In the genomic region with DNA sequence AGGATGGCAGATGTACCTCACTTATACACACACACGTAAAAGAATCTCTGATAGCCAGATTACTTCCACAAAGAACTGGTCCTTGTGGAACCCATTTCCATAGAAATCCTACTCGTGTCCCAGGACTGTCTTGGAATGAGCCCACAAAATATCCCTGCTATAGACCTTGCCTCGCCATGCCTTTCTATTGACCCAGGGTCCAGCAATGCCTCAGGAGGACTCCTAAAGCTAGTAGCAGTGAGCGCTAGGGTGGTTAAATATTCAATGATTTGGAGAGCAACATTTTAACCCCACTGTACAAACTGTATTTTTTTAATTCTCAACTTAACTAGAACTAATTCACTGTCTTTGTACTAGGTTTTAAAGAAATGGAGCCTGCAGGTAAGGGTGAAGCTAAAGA, we compare ENCODE assay signal across 37 cellular contexts. TPM values are rescaled to one million over a fixed set of nuclear protein-coding genes. Genes with fewer than 3 reads are reported as not detected.
"Had no signal": no experiment of that assay in that cellular context is flagged by ENCODE, and none has a peak within 500 bp of the region (broad histone marks: within the 10 kb centered on the region; RNA-seq: fewer than 3 reads in every experiment).

No MANE protein-coding gene starts in this region.

- H3K36me3 ChIP-seq: neutrophil, pancreas, prostate gland, right atrium auricular region, spleen, suprapubic skin, tibial artery, transverse colon, upper lobe of right lung, uterus had no signal

- H3K9me3 ChIP-seq: neutrophil, pancreas, prostate gland, testis, uterus had no signal

- DNase-seq: naive thymus-derived CD4-positive, alpha-beta T cell; natural killer cell; nephron progenitor cell; nucleus accumbens; pancreas; retina; spleen; stimulated activated CD4-positive, alpha-beta T cell treated with anti-CD3 and anti-CD28 coated beads, Interleukin-12 subunit alpha, Interleukin-12 subunit beta, amount 100 ng/mL, for 4 hours; stimulated activated CD4-positive, alpha-beta T cell treated with anti-CD3 and anti-CD28 coated beads, Interleukin-1b, Interleukin-23, amount 100 ng/mL, for 48 hours; stimulated activated CD4-positive, alpha-beta T cell treated with anti-CD3 and anti-CD28 coated beads, Interleukin-4, amount 100 ng/mL, for 1 hour; stimulated activated CD4-positive, alpha-beta T cell treated with anti-CD3 and anti-CD28 coated beads, Interleukin-4, amount 100 ng/mL, for 4 hours; stimulated activated CD8-positive, alpha-beta memory T cell treated with anti-CD3 and anti-CD28 coated beads, Interleukin-4, amount 100 ng/mL, for 48 hours; stimulated activated naive CD4-positive, alpha-beta T cell; stimulated activated naive CD8-positive, alpha-beta T cell treated with anti-CD3 and anti-CD28 coated beads, Interleukin-15, amount 100 ng/mL, for 72 hours; stimulated activated naive CD8-positive, alpha-beta T cell treated with anti-CD3 and anti-CD28 coated beads, Interleukin-15, Interleukin-2, amounts not matched to agents 100 U/mL and 50 U/mL, for 24 hours; substantia nigra; testis; tibial artery; transverse colon; upper lobe of right lung; uterus had no signal

- H3K4me1 Mint-ChIP-seq: natural killer cell; nephron progenitor cell; neural crest cell; stimulated activated memory B cell treated with anti-CD40 and anti-IgM and Interleukin-4, amounts not matched to agents 10 μg/mL and 1 μg/mL and 100 μg/mL, for 72 hours; stimulated activated naive CD8-positive, alpha-beta T cell treated with anti-CD3 and anti-CD28 coated beads, Interleukin-15, amount 100 ng/mL, for 72 hours had no signal

- FAIRE-seq: pancreas had no signal

- H3K4me1 ChIP-seq: prostate gland, right atrium auricular region, spleen, suprapubic skin, testis, tibial artery, transverse colon, upper lobe of right lung, uterus had no signal

- H3K36me3 Mint-ChIP-seq: type B pancreatic cell had no signal

- H3K27ac Mint-ChIP-seq: naive thymus-derived CD4-positive, alpha-beta T cell; natural killer cell; nephron progenitor cell; stimulated activated memory B cell treated with anti-CD40 and anti-IgM and Interleukin-4, amounts not matched to agents 10 μg/mL and 1 μg/mL and 100 μg/mL, for 72 hours; type B pancreatic cell had no signal

- ATAC-seq: naive thymus-derived CD4-positive, alpha-beta T cell; natural killer cell; sciatic nerve; stimulated activated naive CD8-positive, alpha-beta T cell treated with anti-CD3 and anti-CD28 coated beads, Interleukin-15, amount 100 ng/mL, for 72 hours; stimulated activated naive CD8-positive, alpha-beta T cell treated with anti-CD3 and anti-CD28 coated beads, Interleukin-15, Interleukin-2, amounts not matched to agents 100 U/mL and 50 U/mL, for 24 hours; upper lobe of right lung had no signal

- H3K4me3 ChIP-seq: pancreas, prostate gland, right atrium auricular region, skin epidermis, smooth muscle cell, spleen, suprapubic skin, testis, tibial artery, transverse colon, upper lobe of right lung, uterus had no signal

- H3K27me3 Mint-ChIP-seq: type B pancreatic cell had no signal

- H3K9me3 Mint-ChIP-seq: type B pancreatic cell had no signal

- H3K27ac ChIP-seq: neutrophil, pancreas, prostate gland, right atrium auricular region, skin epidermis, spleen, suprapubic skin, testis, tibial artery, transverse colon, upper lobe of right lung, uterus had no signal

- H3K4me3 Mint-ChIP-seq: naive thymus-derived CD4-positive, alpha-beta T cell; natural killer cell; nephron progenitor cell; neural crest cell; stimulated activated memory B cell treated with anti-CD40 and anti-IgM and Interleukin-4, amounts not matched to agents 10 μg/mL and 1 μg/mL and 100 μg/mL, for 72 hours; stimulated activated naive CD8-positive, alpha-beta T cell treated with anti-CD3 and anti-CD28 coated beads, Interleukin-15, amount 100 ng/mL, for 72 hours; type B pancreatic cell had no signal

RNA-seq across cellular contexts. Expression of gene OR10J5, which starts 26.9 kb away (rescaled TPM):
- total RNA-seq: naive thymus-derived CD4-positive, alpha-beta T cell; natural killer cell; neural crest cell; omental fat pad; osteocyte; pancreas; posterior vena cava; prostate gland; pulmonary artery endothelial cell; right atrium auricular region; sciatic nerve; smooth muscle cell; spleen; suprapubic skin; testis; transverse colon; upper lobe of right lung; urinary bladder; uterus had no signal
- polyA plus RNA-seq: naive thymus-derived CD4-positive, alpha-beta T cell; pancreas; smooth muscle cell; spleen; thymus; urinary bladder had no signal
